Comparison of ENCODE assay signal across 1 cellular context in genomic region chr3:52536112-52536368, GRCh38.
TF ChIP-seq lines count a peak whose summit lies in the region.

No MANE protein-coding gene starts in this region.

TF ChIP-seq in K562, 482 proteins besides CTCF, POLR2A, EP300 and RAD21:
- TF ChIP-seq YY1 (IDR thresholded peaks at IDR 0.05; ENCODE audit: borderline replicate concordance in 1 of 3, control insufficient read depth in 1 of 3, extremely low read depth in 1 of 3, insufficient read depth in 3 of 3, insufficient read length in 1 of 3, insufficient replicate concordance in 2 of 3, low read depth in 1 of 3, low read length in 2 of 3) = peak in 1 of 3 experiments; percentile 65
- no peak for TF ChIP-seq SRSF7 (optimal IDR thresholded peaks at IDR 0.05; ENCODE audit: low read depth, low read length)
- no peak for TF ChIP-seq ZNF197 (CRISPR knock-in tag; IDR thresholded peaks at IDR 0.05; ENCODE audit: low read depth)
